ENCODE assay signal across 15 cellular contexts in the genomic region with DNA sequence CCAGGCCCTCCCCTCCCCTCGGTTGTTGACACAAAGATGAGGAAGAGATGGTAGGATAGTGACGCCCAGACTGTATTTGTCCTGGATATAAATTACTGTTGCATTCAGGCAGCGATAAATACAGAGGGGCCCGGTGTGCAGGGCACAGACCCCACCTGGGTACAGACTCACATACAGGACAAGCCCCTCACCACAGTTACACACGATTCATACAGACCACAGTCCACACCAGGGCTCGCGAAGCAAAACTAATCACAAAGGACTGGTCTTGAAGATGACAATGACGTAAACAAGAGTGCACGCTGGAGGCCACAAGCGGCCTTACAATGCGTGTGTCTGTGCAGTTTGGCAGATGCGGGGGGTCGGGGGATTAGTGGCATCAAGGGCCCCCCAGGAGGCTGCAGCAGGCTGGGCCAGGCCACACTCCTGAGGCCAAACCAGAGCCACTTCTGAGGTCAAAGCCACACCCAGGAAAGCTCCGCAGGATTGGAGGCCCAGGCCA. TPM values are rescaled to one million over a fixed set of nuclear protein-coding genes. Genes with fewer than 3 reads are reported as not detected.
"Had no signal": no experiment of that assay in that cellular context is flagged by ENCODE, and none has a peak within 500 bp of the region (broad histone marks: within the 10 kb centered on the region; RNA-seq: fewer than 3 reads in every experiment).

No MANE protein-coding gene starts in this region.

- H3K36me3 ChIP-seq: uterus had no signal

- DNase-seq: cortex of kidney; effector memory CD4-positive, alpha-beta T cell; foreskin melanocyte; left colon; lower lobe of right lung; stimulated activated CD4-positive, alpha-beta T cell treated with anti-CD3 and anti-CD28 coated beads, Interleukin-12 subunit alpha, Interleukin-12 subunit beta, amount 100 ng/mL, for 4 hours; stimulated activated CD4-positive, alpha-beta T cell treated with anti-CD3 and anti-CD28 coated beads, Interleukin-2, amount 100 ng/mL, for 24 hours; SW 1271; thyroid gland had no signal

- H3K9me3 Mint-ChIP-seq: activated naive CD4-positive, alpha-beta T cell treated with anti-CD3 and anti-CD28 coated beads for 36 hours; activated T-helper 1 cell treated with anti-CD3 and anti-CD28 coated beads, Interleukin-12 subunit alpha, Interleukin-12 subunit beta, Interleukin-2, Interleukin-4 antibody, amounts not matched to agents 30 ng/mL and 10 ng/mL and 1 ng/mL, durations not matched to agents 14 hours and 24 hours and 36 hours; mesothelial cell of epicardium had no signal

- H3K27ac Mint-ChIP-seq: activated naive CD4-positive, alpha-beta T cell treated with anti-CD3 and anti-CD28 coated beads for 36 hours; activated T-helper 1 cell treated with anti-CD3 and anti-CD28 coated beads, Interleukin-12 subunit alpha, Interleukin-12 subunit beta, Interleukin-2, Interleukin-4 antibody, amounts not matched to agents 30 ng/mL and 10 ng/mL and 1 ng/mL, durations not matched to agents 14 hours and 24 hours and 36 hours; mesothelial cell of epicardium had no signal

- H3K4me1 ChIP-seq: heart left ventricle, lower lobe of right lung, thyroid gland, uterus had no signal

- H3K27ac ChIP-seq: heart left ventricle, lower lobe of right lung, thyroid gland, uterus had no signal

- H3K4me3 ChIP-seq: heart left ventricle, lower lobe of right lung, thyroid gland, uterus had no signal

- H3K4me1 Mint-ChIP-seq: mesothelial cell of epicardium had no signal

- H3K27me3 ChIP-seq: heart left ventricle, thyroid gland, uterus had no signal

- H3K4me3 Mint-ChIP-seq: activated naive CD4-positive, alpha-beta T cell treated with anti-CD3 and anti-CD28 coated beads for 36 hours; activated T-helper 1 cell treated with anti-CD3 and anti-CD28 coated beads, Interleukin-12 subunit alpha, Interleukin-12 subunit beta, Interleukin-2, Interleukin-4 antibody, amounts not matched to agents 30 ng/mL and 10 ng/mL and 1 ng/mL, durations not matched to agents 14 hours and 24 hours and 36 hours; mesothelial cell of epicardium had no signal

- H3K9me3 ChIP-seq: heart left ventricle, lower lobe of right lung, thyroid gland, uterus had no signal

- ATAC-seq: left colon, lower lobe of right lung had no signal

RNA-seq across cellular contexts. Expression of a gene that starts 34.3 kb away (rescaled TPM):
- total RNA-seq: activated CD8-positive, alpha-beta memory T cell treated with anti-CD3 and anti-CD28 coated beads for 36 hours; activated naive CD4-positive, alpha-beta T cell treated with anti-CD3 and anti-CD28 coated beads for 36 hours had no signal
